8 cellular contexts compared by ENCODE assay signal in the genomic region with DNA sequence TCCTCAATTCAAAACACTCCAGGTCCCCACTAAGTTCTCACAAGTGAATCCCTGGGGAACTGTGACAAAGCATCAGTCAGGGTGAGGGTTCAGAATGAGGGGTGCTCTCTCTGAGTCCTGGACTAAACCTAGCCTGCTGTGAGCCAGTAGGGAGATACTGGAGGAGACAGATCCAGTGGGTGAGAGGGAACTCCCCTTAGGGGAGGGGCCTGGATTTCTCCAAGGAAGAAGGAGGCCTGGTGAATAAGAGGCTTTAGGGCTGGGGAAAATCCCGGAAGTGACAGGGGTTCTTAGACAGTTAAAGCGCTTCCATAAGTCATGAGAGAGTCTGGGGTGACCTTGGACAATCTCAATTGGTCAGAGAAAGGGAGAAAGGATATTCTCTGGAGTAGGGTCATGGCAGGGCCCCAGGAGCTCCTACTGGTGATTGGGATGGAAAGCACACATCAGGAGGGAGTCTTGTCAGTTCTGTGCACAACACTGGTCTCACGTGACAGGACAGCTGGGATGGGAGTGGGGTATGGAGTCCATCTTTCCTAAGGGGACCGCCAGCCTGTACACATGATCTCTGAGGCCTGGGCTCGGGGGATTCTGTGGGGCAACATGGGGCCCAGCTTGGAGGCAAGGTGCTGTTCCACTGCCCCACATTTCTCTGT. TPM values are rescaled to one million over a fixed set of nuclear protein-coding genes. Genes with fewer than 3 reads are reported as not detected.
A peak's percentile ranks its signal among the peaks of the same experiment; 100 is the strongest.
DNase-seq lines count a peak whose midpoint lies in the region; ATAC-seq, FAIRE-seq and TF ChIP-seq lines count a peak whose summit lies in the region.

No MANE protein-coding gene starts in this region.

- ATAC-seq in HG03196 (IDR thresholded peaks at IDR 0.05; ENCODE audit: unreplicated experiment), result no peak

- H3K9ac ChIP-seq in kidney (ENCODE audit: low read length in 2 of 2) (peak overlapping the region; percentile 71 to 74), subcutaneous abdominal adipose tissue (ENCODE audit: low read length in 5 of 5) (peak overlapping the region; percentile 72 to 96 (median 90))

- no peaks in the 10 kb centered on the region for H3K9me3 ChIP-seq in kidney (ENCODE audit: control insufficient read depth in 1 of 2, low read length in 2 of 2)
- H3K9me3 ChIP-seq in subcutaneous abdominal adipose tissue (ENCODE audit: control insufficient read depth in 5 of 5, low read length in 5 of 5), result no peaks in the 10 kb centered on the region

- DNase-seq in AG04449 (ENCODE audit: low read depth, low spot score) (peak; percentile 79), HS-27A (ENCODE audit: low read depth) (peak; percentile 36), astrocyte of the cerebellum (ENCODE audit: low read depth) (no peak), kidney (no peak), NCI-H1436 (lab: John Stamatoyannopoulos, UW) (no peak), cerebellum (ENCODE audit: low spot score) (no peak)

- FAIRE-seq in kidney (lab: Jason Lieb, UNC), result no peak

- H3K4me3 ChIP-seq in AG04449 (ENCODE audit: low read depth, low read length) (peak overlapping the region; percentile 87), astrocyte of the cerebellum (ENCODE audit: low read depth, low read length) (peak overlapping the region; percentile 77), kidney (ENCODE audit: low read length in 2 of 2) (peak overlapping the region; percentile 80 to 86), subcutaneous abdominal adipose tissue (ENCODE audit: low read depth in 1 of 5, low read length in 5 of 5) (peak overlapping the region; percentile 81 to 87 (median 81))

- POLR2A ChIA-PET in AG04449 (lab: Yijun Ruan, JAX), result interaction anchor here (1.2 to 2.0 kb wide), 3 partner anchors 15 to 99 kb away, joined by 5 to 8 read pairs (median 7); a partner anchor contains a TSS

- intact Hi-C loops in kidney (cut with DNase I), result no loop called here

- H3K4me1 ChIP-seq in kidney (ENCODE audit: control insufficient read depth in 1 of 2, insufficient read depth in 1 of 2, low read depth in 1 of 2, low read length in 2 of 2) (peaks cover 38 to 44% of the 10 kb centered on the region in 2 donors), subcutaneous abdominal adipose tissue (ENCODE audit: control insufficient read depth in 5 of 5, insufficient read depth in 5 of 5, low read length in 5 of 5) (peaks cover 22 to 60% (median 58%) of the 10 kb centered on the region in 5 donors)

- peak overlapping the region; percentile 86 to 88 for H3K27ac ChIP-seq in kidney (ENCODE audit: low read depth in 2 of 2, low read length in 2 of 2)
- peak overlapping the region; percentile 99 for H3K27ac ChIP-seq in subcutaneous abdominal adipose tissue (ENCODE audit: low read depth, low read length)

- CTCF ChIA-PET in AG04449 (lab: Yijun Ruan, JAX), result interaction anchor here (0.9 to 5.5 kb wide), 6 partner anchors 13 to 310 kb away, joined by 3 to 50 read pairs (median 10); a partner anchor contains a TSS

- no peaks in the 10 kb centered on the region for H3K27me3 ChIP-seq in subcutaneous abdominal adipose tissue (ENCODE audit: control insufficient read depth in 5 of 5, insufficient read depth in 4 of 5, low read length in 5 of 5)

- TF ChIP-seq CTCF in AG04449 (IDR thresholded peaks at IDR 0.05; ENCODE audit: insufficient read depth, low read length, missing control alignments) (no peak), astrocyte of the cerebellum (IDR thresholded peaks at IDR 0.05; ENCODE audit: low read depth, low read length, missing control alignments) (no peak), kidney (IDR thresholded peaks at IDR 0.05; ENCODE audit: borderline replicate concordance, extremely low read depth, insufficient read depth) (no peak)

- in situ Hi-C loops in astrocyte of the cerebellum (cut with HindIII; ENCODE audit: low sequenced_read_pairs), result loop anchor here (5.0 kb wide), 1 partner anchor 43 kb away; no protein-coding TSS in a partner anchor

- H3K36me3 ChIP-seq in kidney (ENCODE audit: control insufficient read depth in 1 of 2, insufficient read depth in 2 of 2, low read length in 2 of 2) (peaks cover 4 to 7% of the 10 kb centered on the region in 2 donors), subcutaneous abdominal adipose tissue (ENCODE audit: control insufficient read depth in 5 of 5, insufficient read depth in 5 of 5, low read length in 5 of 5) (peaks cover 0 to 7% (median 3%) of the 10 kb centered on the region in 5 donors)

RNA-seq across cellular contexts. Expression of a gene that starts 1.5 kb away (rescaled TPM):
- 34.5 TPM for total RNA-seq in kidney
- 31.0 TPM for polyA plus RNA-seq in kidney (ENCODE audit: insufficient read depth, low read depth, low replicate concordance)
- total RNA-seq in cerebellum, result 6.4 TPM

RNA-seq across cellular contexts. Expression of a gene that starts 31.5 kb away (rescaled TPM):
- total RNA-seq in kidney (179 TPM), cerebellum (33.7 TPM)
- 23.7 TPM for polyA plus RNA-seq in kidney (ENCODE audit: insufficient read depth, low read depth, low replicate concordance)

RNA-seq across cellular contexts. Expression of a gene that starts 31.6 kb away (rescaled TPM):
- total RNA-seq in kidney, result 5.1 TPM
- polyA plus RNA-seq in kidney (ENCODE audit: insufficient read depth, low read depth, low replicate concordance), result 6.0 TPM
- total RNA-seq in cerebellum, result 5.2 TPM

RNA-seq across cellular contexts. Expression of a gene that starts 35.9 kb away (rescaled TPM):
- total RNA-seq in kidney (16.5 TPM), cerebellum (4.9 TPM)
- 71.7 TPM for polyA plus RNA-seq in kidney (ENCODE audit: insufficient read depth, low read depth, low replicate concordance)

RNA-seq across cellular contexts. Expression of a gene that starts 58.5 kb away (rescaled TPM):
- total RNA-seq in kidney, result 1.2 TPM
- polyA plus RNA-seq in kidney (ENCODE audit: insufficient read depth, low read depth, low replicate concordance), result 0.56 TPM
- 0.27 TPM for total RNA-seq in cerebellum

Comparison
In these comparisons a context has a peak if more than half of its experiments do, and no peak if none do; other contexts are left out.
1. DNase-seq: peak in AG04449 (single experiment) and HS-27A (single experiment); none in astrocyte of the cerebellum (single experiment), kidney (single experiment), NCI-H1436 (single experiment) and cerebellum (single experiment).
2. Peak in every context shown above with its lines, with median percentiles within 50 percentile points of each other: H3K4me3 ChIP-seq.